ENCODE assay signal across 21 cellular contexts in genomic region chr10:131016556-131016955, GRCh38.
"Had no signal": no experiment of that assay in that cellular context is flagged by ENCODE, and none has a peak within 500 bp of the region (broad histone marks: within the 10 kb centered on the region; RNA-seq: fewer than 3 reads in every experiment).

No MANE protein-coding gene starts in this region.

- H3K4me1 ChIP-seq: esophagus squamous epithelium, gastrocnemius medialis, heart right ventricle, left lung, lower lobe of right lung had no signal

- DNase-seq: cerebellar nuclear complex; dermis blood vessel endothelial cell; dorsolateral prefrontal cortex; effector CD4-positive, alpha-beta T cell; effector memory CD4-positive, alpha-beta T cell; erythroblast; esophagus squamous epithelium; foreskin fibroblast; foreskin melanocyte; gastrocnemius medialis; glutamatergic neuron; heart right ventricle; hippocampal formation; left cardiac atrium; left lung; left ventricle myocardium superior; lower lobe of right lung; mesenchymal stem cell; midbrain had no signal

- H3K27me3 ChIP-seq: gastrocnemius medialis had no signal

- H3K4me3 ChIP-seq: coronary artery, dorsolateral prefrontal cortex, esophagus squamous epithelium, gastrocnemius medialis, heart right ventricle, left lung, lower lobe of right lung had no signal

- H3K27ac ChIP-seq: coronary artery, dorsolateral prefrontal cortex, epithelial cell of prostate, esophagus squamous epithelium, gastrocnemius medialis, heart right ventricle, left lung, lower lobe of right lung had no signal

- H3K36me3 ChIP-seq: esophagus squamous epithelium, gastrocnemius medialis, heart right ventricle, left lung, lower lobe of right lung had no signal

- H3K9me3 ChIP-seq: esophagus squamous epithelium, gastrocnemius medialis, heart right ventricle, left lung, lower lobe of right lung had no signal
